Comparison of ENCODE assay signal across 13 cellular contexts in the genomic region with DNA sequence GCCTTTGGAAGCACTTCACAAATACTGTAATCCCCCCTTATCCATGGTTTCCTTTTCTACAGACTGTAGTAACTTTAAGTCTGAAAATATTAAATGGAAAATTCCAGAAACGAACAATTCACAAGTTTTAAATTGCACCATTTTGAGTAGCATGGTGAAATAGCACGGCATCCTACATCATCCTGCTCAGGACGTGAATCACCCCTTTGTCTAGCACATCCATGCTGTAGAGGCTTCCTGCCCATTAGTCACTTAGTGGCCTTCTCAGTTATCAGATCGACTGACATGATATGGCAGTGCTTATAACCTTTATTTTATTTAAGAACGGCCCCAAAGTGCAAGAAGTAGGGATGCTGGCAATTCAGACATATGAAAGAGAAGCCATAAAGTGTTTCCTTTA.
DNase-seq lines count a peak whose midpoint lies in the region; ATAC-seq, FAIRE-seq and TF ChIP-seq lines count a peak whose summit lies in the region.
"Had no signal": no experiment of that assay in that cellular context is flagged by ENCODE, and none has a peak within 500 bp of the region (broad histone marks: within the 10 kb centered on the region; RNA-seq: fewer than 3 reads in every experiment).

No MANE protein-coding gene starts in this region.

- H3K9ac ChIP-seq in HCT116 (ENCODE audit: low read length) (no peak overlapping the region), GM12878 (ENCODE audit: control insufficient read depth, insufficient read depth, low read length) (no peak overlapping the region), colonic mucosa (ENCODE audit: low read depth in 2 of 2, low read length in 2 of 2) (no peak overlapping the region)

- no peaks in the 10 kb centered on the region for H3K36me3 ChIP-seq in HCT116 (ENCODE audit: control insufficient read depth in 1 of 2, insufficient read depth in 2 of 2, low read length in 2 of 2)
- no peaks in the 10 kb centered on the region for H3K36me3 ChIP-seq in GM12878 (ENCODE audit: control insufficient read depth in 2 of 2, insufficient read depth in 2 of 2, low read length in 1 of 2)
- H3K36me3 ChIP-seq in colonic mucosa, result no peaks in the 10 kb centered on the region

- no peak for FAIRE-seq in GM12878 (lab: Jason Lieb, UNC)
- FAIRE-seq: GM12891 had no signal

- no peaks in the 10 kb centered on the region for H4K20me1 ChIP-seq in HCT116 (ENCODE audit: insufficient read depth)
- no peaks in the 10 kb centered on the region for H4K20me1 ChIP-seq in GM12878 (ENCODE audit: control insufficient read depth, insufficient read depth)

- SMC1A ChIA-PET in GM12878 (lab: Charles Lee; ENCODE audit: uncharacterized antibody, unreplicated experiment), result interaction anchor here (1.7 to 2.4 kb wide), 2 partner anchors 13 to 27 kb away, joined by 6 read pairs; no protein-coding TSS in a partner anchor

- TF ChIP-seq RAD21 in HCT116 (IDR thresholded peaks at IDR 0.05; ENCODE audit: low read depth) (no peak), GM12878 (IDR thresholded peaks at IDR 0.05; ENCODE audit: insufficient read depth, low read depth, low read length) (no peak)

- H3K27me3 ChIP-seq in HCT116 (ENCODE audit: insufficient read depth, low read length), result peaks cover 68% of the 10 kb centered on the region
- peaks cover 0 to 3% of the 10 kb centered on the region in 2 experiments; a peak in 1 of 4 replicates for H3K27me3 ChIP-seq in GM12878 (replicated peaks in 1 of 2; ENCODE audit: control insufficient read depth in 2 of 2, insufficient read depth in 2 of 2, low read length in 1 of 2)
- H3K27me3 ChIP-seq in colonic mucosa, result no peaks in the 10 kb centered on the region

- H3K9me2 ChIP-seq in HCT116 (ENCODE audit: insufficient read depth), result no peaks in the 10 kb centered on the region; the same call in 1 of the 2 replicates

- H3K4me3 ChIP-seq in HCT116 (replicated peaks in 1 of 2; ENCODE audit: low read depth in 1 of 2, low read length in 2 of 2), result no peak overlapping the region
- no peak overlapping the region for H3K4me3 ChIP-seq in GM12878
- H3K4me3 ChIP-seq in colonic mucosa, result no peak overlapping the region

- no peak overlapping the region for H2AFZ ChIP-seq in HCT116 (ENCODE audit: low read depth, low read length, poor library complexity, severe bottlenecking)
- no peak overlapping the region for H2AFZ ChIP-seq in GM12878 (ENCODE audit: control insufficient read depth, low read depth, low read length)

- BruUV-seq in HCT116 (replicated peaks; lab: Mats Ljungman, UMichigan) (no TSS peak), GM12878 (replicated peaks; lab: Mats Ljungman, UMichigan) (no TSS peak)

- TF ChIP-seq POLR2A in HCT116 (IDR thresholded peaks at IDR 0.05; ENCODE audit: borderline replicate concordance, extremely low read depth, insufficient read depth, insufficient read length), result no peak
- no peak for TF ChIP-seq POLR2A in GM12878 (IDR thresholded peaks at IDR 0.05; ENCODE audit: low read depth, low read length)

- H3K9me3 ChIP-seq in HCT116 (ENCODE audit: control insufficient read depth in 1 of 2, insufficient read depth in 1 of 2, low read depth in 1 of 2, low read length in 2 of 2) (no peaks in the 10 kb centered on the region), GM12878 (replicated peaks; ENCODE audit: control insufficient read depth, insufficient read depth, low read length) (no peaks in the 10 kb centered on the region), colonic mucosa (no peaks in the 10 kb centered on the region)

- no peak for TF ChIP-seq EP300 in GM12878 (IDR thresholded peaks at IDR 0.05; ENCODE audit: borderline replicate concordance in 1 of 2, control insufficient read depth in 1 of 2, low read depth in 2 of 2, low read length in 2 of 2)

- TF ChIP-seq CTCF in HCT116 (IDR thresholded peaks at IDR 0.05 in 2 of 3, conservative IDR thresholded peaks at IDR 0.05 in 1 of 3; ENCODE audit: borderline replicate concordance in 1 of 3, insufficient read depth in 1 of 3, low read depth in 2 of 3, low read length in 2 of 3), result no peak
- TF ChIP-seq CTCF in GM12878 (IDR thresholded peaks at IDR 0.05 in 2 of 3, conservative IDR thresholded peaks at IDR 0.05 in 1 of 3; ENCODE audit: control insufficient read depth in 2 of 3, extremely low read depth in 1 of 3, insufficient read depth in 1 of 3, low read depth in 3 of 3, low read length in 3 of 3), result no peak
- no peak for TF ChIP-seq CTCF in colonic mucosa (IDR thresholded peaks at IDR 0.05)
- TF ChIP-seq CTCF in GM13976 (IDR thresholded peaks at IDR 0.05; ENCODE audit: borderline replicate concordance, control extremely low read depth, extremely low read depth, insufficient read depth, missing control alignments), result no peak

- DNase-seq in ACHN (peak; percentile 16), HCT116 (ENCODE audit: low read depth, low spot score) (peak; percentile 21), GM12878 (ENCODE audit: low read depth, low spot score) (no peak), islet precursor cell (peak; percentile 79), NCI-H748 (lab: John Stamatoyannopoulos, UW; ENCODE audit: unreplicated experiment) (no peak), colonic mucosa (no peak), occipital lobe (lab: John Stamatoyannopoulos, UW) (no peak), GM13976 (ENCODE audit: low spot score) (no peak)
- DNase-seq: activated T-cell treated with anti-CD3 and anti-CD28 coated beads for 4 hours, Caco-2, naive B cell, NCI-H1417 had no signal

- H3K27ac ChIP-seq in HCT116 (ENCODE audit: low read depth, low read length) (no peak overlapping the region), GM12878 (ENCODE audit: control insufficient read depth, insufficient read depth) (no peak overlapping the region), colonic mucosa (no peak overlapping the region)

- CTCF ChIA-PET in HCT116 (lab: Charles Lee), result no interaction called here
- CTCF ChIA-PET in GM12878 (lab: Yijun Ruan, JAX), result no interaction called here

- WGBS in GM12878 (ENCODE audit: insufficient coverage, insufficient replicate concordance, low lambda C conversion rate, missing lambda C conversion rate), result 15% methylated on average over 5 of the region's 5 CpGs

- POLR2A ChIA-PET in HCT116 (lab: Charles Lee) (no interaction called here), GM12878 (lab: Charles Lee) (no interaction called here)

- no peaks in the 10 kb centered on the region for H3K79me2 ChIP-seq in HCT116 (ENCODE audit: insufficient read depth, low read length)
- H3K79me2 ChIP-seq in GM12878 (ENCODE audit: control insufficient read depth, insufficient read depth, low read length), result no peaks in the 10 kb centered on the region

- ATAC-seq in HCT116 (peak; percentile 50), GM12878 (peak; percentile 52; the same call in 2 of the 3 replicates)

- H3K4me2 ChIP-seq in HCT116 (ENCODE audit: low read length) (no peak overlapping the region), GM12878 (ENCODE audit: control insufficient read depth, insufficient read depth) (no peak overlapping the region)

- RAD21 ChIA-PET in HCT116 (lab: Charles Lee; ENCODE audit: low non-redundant PET in 1 of 2, low total read pairs in 2 of 2, uncharacterized antibody in 2 of 2, unreplicated experiment in 2 of 2) (no interaction called here), GM12878 (lab: Charles Lee; ENCODE audit: unreplicated experiment) (no interaction called here)

- no peaks in the 10 kb centered on the region for H3K4me1 ChIP-seq in HCT116 (ENCODE audit: control insufficient read depth in 1 of 2, insufficient read depth in 2 of 2, low read length in 2 of 2)
- H3K4me1 ChIP-seq in GM12878 (ENCODE audit: control insufficient read depth, insufficient read depth, low read length), result no peaks in the 10 kb centered on the region
- no peaks in the 10 kb centered on the region for H3K4me1 ChIP-seq in colonic mucosa
- H3K4me1 ChIP-seq: Caco-2 had no signal

- in situ Hi-C loops in ACHN (cut with HindIII; ENCODE audit: low pct_ligation_motif_present, low pct_unique_long_range_greater_than_20kb, low sequenced_read_pairs) (no loop called here), GM12878 (cut with MboI) (no loop called here), GM13976 (cut with MboI; ENCODE audit: low sequenced_read_pairs, unreplicated experiment) (no loop called here)

- intact Hi-C loops in HCT116 (cut with micrococcal nuclease), result loop anchor here (2.0 kb wide), 1 partner anchor 40 kb away; no protein-coding TSS in a partner anchor
- intact Hi-C loops in GM12878 (cut with micrococcal nuclease; ENCODE audit: unreplicated experiment), result no loop called here
- intact Hi-C loops in colonic mucosa (cut with DNase I), result no loop called here

TF ChIP-seq in HCT116, 20 proteins besides CTCF, POLR2A, EP300 and RAD21:
- TF ChIP-seq YY1 (IDR thresholded peaks at IDR 0.05; ENCODE audit: extremely low read depth, insufficient replicate concordance, low read depth, low read length), result no peak
- no peak for TF ChIP-seq FOSL1 (IDR thresholded peaks at IDR 0.05; ENCODE audit: low read depth)
- no peak for TF ChIP-seq EZH2 (IDR thresholded peaks at IDR 0.05)
- TF ChIP-seq SRF (IDR thresholded peaks at IDR 0.05; ENCODE audit: low read depth), result no peak
- TF ChIP-seq CBX3 (IDR thresholded peaks at IDR 0.05; ENCODE audit: low read depth), result no peak
- peak; percentile 32; the same call in 1 of the 2 replicates for TF ChIP-seq SP1 (IDR thresholded peaks at IDR 0.05; ENCODE audit: low read depth)
- TF ChIP-seq POLR2AphosphoS5 (IDR thresholded peaks at IDR 0.05; ENCODE audit: low read depth, low read length), result no peak
- peak; percentile 24; the same call in 1 of the 2 replicates for TF ChIP-seq CEBPB (IDR thresholded peaks at IDR 0.05; ENCODE audit: low read depth)
TF ChIP-seq in HCT116: peak in this region for 2.

TF ChIP-seq in GM12878, 131 proteins besides CTCF, POLR2A, EP300 and RAD21 (continues in another document):
- TF ChIP-seq ZNF207 (IDR thresholded peaks at IDR 0.05; ENCODE audit: borderline replicate concordance), result no peak
- no peak for TF ChIP-seq ZSCAN29 (IDR thresholded peaks at IDR 0.05)
- TF ChIP-seq CBX5 (IDR thresholded peaks at IDR 0.05; ENCODE audit: low read depth), result no peak
- TF ChIP-seq SP1 (IDR thresholded peaks at IDR 0.05; ENCODE audit: low read depth, low read length), result no peak
- TF ChIP-seq, protein P1, sequence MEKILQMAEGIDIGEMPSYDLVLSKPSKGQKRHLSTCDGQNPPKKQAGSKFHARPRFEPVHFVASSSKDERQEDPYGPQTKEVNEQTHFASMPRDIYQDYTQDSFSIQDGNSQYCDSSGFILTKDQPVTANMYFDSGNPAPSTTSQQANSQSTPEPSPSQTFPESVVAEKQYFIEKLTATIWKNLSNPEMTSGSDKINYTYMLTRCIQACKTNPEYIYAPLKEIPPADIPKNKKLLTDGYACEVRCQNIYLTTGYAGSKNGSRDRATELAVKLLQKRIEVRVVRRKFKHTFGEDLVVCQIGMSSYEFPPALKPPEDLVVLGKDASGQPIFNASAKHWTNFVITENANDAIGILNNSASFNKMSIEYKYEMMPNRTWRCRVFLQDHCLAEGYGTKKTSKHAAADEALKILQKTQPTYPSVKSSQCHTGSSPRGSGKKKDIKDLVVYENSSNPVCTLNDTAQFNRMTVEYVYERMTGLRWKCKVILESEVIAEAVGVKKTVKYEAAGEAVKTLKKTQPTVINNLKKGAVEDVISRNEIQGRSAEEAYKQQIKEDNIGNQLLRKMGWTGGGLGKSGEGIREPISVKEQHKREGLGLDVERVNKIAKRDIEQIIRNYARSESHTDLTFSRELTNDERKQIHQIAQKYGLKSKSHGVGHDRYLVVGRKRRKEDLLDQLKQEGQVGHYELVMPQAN (conservative IDR thresholded peaks at IDR 0.05), result no peak

Comparison
In these comparisons a context has a peak if more than half of its experiments do, and no peak if none do; other contexts are left out.
1. DNase-seq: peak in ACHN (single experiment), HCT116 (single experiment) and islet precursor cell (single experiment); none in GM12878 (single experiment), NCI-H748 (single experiment), colonic mucosa (single experiment), occipital lobe (single experiment) and GM13976 (single experiment).